Comparison of ENCODE assay signal across 8 cellular contexts in genomic region chr10:32958992-32959703, GRCh38. TPM values are rescaled to one million over a fixed set of nuclear protein-coding genes. Genes with fewer than 3 reads are reported as not detected.
DNase-seq lines count a peak whose midpoint lies in the region; ATAC-seq, FAIRE-seq and TF ChIP-seq lines count a peak whose summit lies in the region.

No MANE protein-coding gene starts in this region.

- no peaks in the 10 kb centered on the region for H3K27me3 ChIP-seq in ACC112 (ENCODE audit: insufficient read depth, low read length)

- H3K27ac Mint-ChIP-seq in activated naive CD4-positive, alpha-beta T cell treated with anti-CD3 and anti-CD28 coated beads, Interleukin-2, amount 50 U/mL, for 24 hours, result peak overlapping the region; percentile 88

- H3K27me3 Mint-ChIP-seq in activated naive CD4-positive, alpha-beta T cell treated with anti-CD3 and anti-CD28 coated beads, Interleukin-2, amount 50 U/mL, for 24 hours, result no peaks in the 10 kb centered on the region

- H3K27ac ChIP-seq in ACC112 (ENCODE audit: low read depth, low read length) (peak overlapping the region; percentile 95), kidney (ENCODE audit: low read depth in 2 of 2, low read length in 2 of 2) (peak overlapping the region; percentile 76 to 89)

- TF ChIP-seq CTCF in kidney (IDR thresholded peaks at IDR 0.05; ENCODE audit: borderline replicate concordance, extremely low read depth, insufficient read depth), result no peak

- peak overlapping the region; percentile 9 to 93 for H3K9ac ChIP-seq in kidney (ENCODE audit: low read length in 2 of 2)

- no peak overlapping the region for H2AFZ ChIP-seq in ACC112 (ENCODE audit: low read length, unreplicated experiment)

- no peaks in the 10 kb centered on the region for H3K9me3 ChIP-seq in kidney (ENCODE audit: control insufficient read depth in 1 of 2, low read length in 2 of 2)

- no peak for FAIRE-seq in kidney (lab: Jason Lieb, UNC)

- H3K4me3 ChIP-seq in ACC112 (ENCODE audit: low read depth, low read length) (peak overlapping the region; percentile 96), kidney (ENCODE audit: low read length in 2 of 2) (peak overlapping the region; percentile 48 to 89)

- peak overlapping the region; percentile 90 for H3K4me3 Mint-ChIP-seq in activated naive CD4-positive, alpha-beta T cell treated with anti-CD3 and anti-CD28 coated beads, Interleukin-2, amount 50 U/mL, for 24 hours

- DNase-seq in kidney (no peak), superior temporal gyrus (ENCODE audit: extremely low spot score) (peak; percentile 53), middle frontal gyrus (ENCODE audit: extremely low spot score, low spot score) (no peak), posterior cingulate gyrus (no peak)

- no peaks in the 10 kb centered on the region; the same call in 1 of the 2 replicates for H3K36me3 ChIP-seq in ACC112 (ENCODE audit: insufficient read depth, low read length)
- no peaks in the 10 kb centered on the region for H3K36me3 ChIP-seq in kidney (ENCODE audit: control insufficient read depth in 1 of 2, insufficient read depth in 2 of 2, low read length in 2 of 2)

- peaks cover 47% of the 10 kb centered on the region for H3K4me1 Mint-ChIP-seq in activated naive CD4-positive, alpha-beta T cell treated with anti-CD3 and anti-CD28 coated beads, Interleukin-2, amount 50 U/mL, for 24 hours

- peak; percentile 40 for ATAC-seq in GM18867 (IDR thresholded peaks at IDR 0.05; ENCODE audit: unreplicated experiment)
- ATAC-seq in HG03439 (IDR thresholded peaks at IDR 0.05; ENCODE audit: unreplicated experiment), result peak; percentile 33

- peaks cover 62% of the 10 kb centered on the region for H3K79me2 ChIP-seq in ACC112 (ENCODE audit: control insufficient read depth, insufficient read depth, low read length, unreplicated experiment)

- H3K36me3 Mint-ChIP-seq in activated naive CD4-positive, alpha-beta T cell treated with anti-CD3 and anti-CD28 coated beads, Interleukin-2, amount 50 U/mL, for 24 hours, result no peaks in the 10 kb centered on the region

- H3K4me1 ChIP-seq in ACC112 (ENCODE audit: control insufficient read depth, insufficient read depth, low read length, unreplicated experiment) (peaks cover 45% of the 10 kb centered on the region), kidney (ENCODE audit: control insufficient read depth in 1 of 2, insufficient read depth in 1 of 2, low read depth in 1 of 2, low read length in 2 of 2) (peaks cover 15 to 20% of the 10 kb centered on the region in 2 donors)

- intact Hi-C loops in kidney (cut with DNase I) (no loop called here), posterior cingulate gyrus (cut with DNase I) (loop anchor here (5.0 kb wide), 1 partner anchor 48 kb away; no protein-coding TSS in a partner anchor)

- no peaks in the 10 kb centered on the region for H3K9me3 Mint-ChIP-seq in activated naive CD4-positive, alpha-beta T cell treated with anti-CD3 and anti-CD28 coated beads, Interleukin-2, amount 50 U/mL, for 24 hours

RNA-seq across cellular contexts. Expression of gene ITGB1, which starts 1.1 kb away (rescaled TPM):
- total RNA-seq in kidney, result 410 TPM
- 156 TPM for polyA plus RNA-seq in kidney (ENCODE audit: insufficient read depth, low read depth, low replicate concordance)
